In the genomic region with DNA sequence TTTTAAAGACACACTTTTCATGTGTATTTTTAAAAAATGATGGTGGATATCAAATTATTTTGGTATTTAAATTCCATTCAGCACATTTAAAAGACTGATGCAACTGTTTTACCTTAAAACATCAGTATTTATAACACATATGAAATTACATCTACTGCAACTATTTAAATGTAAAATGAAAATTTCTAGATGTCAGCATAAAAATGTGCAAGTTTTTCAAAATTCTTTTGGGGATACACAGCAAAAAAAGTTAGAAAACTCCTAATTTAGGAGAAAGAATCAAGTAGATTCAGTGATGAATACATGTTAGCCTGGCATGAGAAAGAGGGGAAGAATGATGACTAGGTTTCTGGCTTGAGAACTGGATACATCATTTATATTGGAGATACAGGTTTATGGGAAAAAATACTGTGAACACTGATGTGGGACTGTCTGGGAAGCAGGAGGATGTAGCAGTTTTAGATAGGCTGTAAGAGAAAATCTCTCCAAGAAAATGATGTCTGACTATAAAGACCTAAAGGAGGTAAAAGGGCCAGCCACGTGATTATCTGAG, we compare ENCODE assay signal across 20 cellular contexts. TPM values are rescaled to one million over a fixed set of nuclear protein-coding genes. Genes with fewer than 3 reads are reported as not detected.
A peak's percentile ranks its signal among the peaks of the same experiment; 100 is the strongest.
DNase-seq lines count a peak whose midpoint lies in the region; ATAC-seq and TF ChIP-seq lines count a peak whose summit lies in the region.
"Had no signal": no experiment of that assay in that cellular context is flagged by ENCODE, and none has a peak within 500 bp of the region (broad histone marks: within the 10 kb centered on the region; RNA-seq: fewer than 3 reads in every experiment).

No MANE protein-coding gene starts in this region.

- WGBS in esophagus muscularis mucosa: 70% methylated on average over 1 of the region's 1 CpG

- CTCF ChIA-PET in activated CD4-positive, alpha-beta T cell treated with anti-CD3 and anti-CD28 coated beads for 36 hours (lab: Charles Lee): no interaction called here

- ATAC-seq in activated CD4-positive, alpha-beta T cell treated with anti-CD3 and anti-CD28 coated beads for 36 hours: no peak
- ATAC-seq in omental fat pad (ENCODE audit: low FRiP score): peak; percentile 80
- ATAC-seq in HG03175 (IDR thresholded peaks at IDR 0.05; ENCODE audit: unreplicated experiment): no peak
- ATAC-seq in HG03571 (IDR thresholded peaks at IDR 0.05; ENCODE audit: unreplicated experiment): no peak
- no peak for ATAC-seq in GM18511 (IDR thresholded peaks at IDR 0.05; ENCODE audit: unreplicated experiment)
- ATAC-seq: activated naive CD4-positive, alpha-beta T cell treated with anti-CD3 and anti-CD28 coated beads, Interleukin-2, amount 50 U/mL, for 72 hours; left lobe of liver; psoas muscle; stimulated activated naive CD8-positive, alpha-beta T cell treated with anti-CD3 and anti-CD28 coated beads, Interleukin-15, Interleukin-2, amounts not matched to agents 100 U/mL and 50 U/mL, for 24 hours; upper lobe of right lung had no signal

- H3K27me3 Mint-ChIP-seq in activated CD4-positive, alpha-beta T cell treated with anti-CD3 and anti-CD28 coated beads for 36 hours: no peaks in the 10 kb centered on the region

- TF ChIP-seq EP300 in esophagus muscularis mucosa (IDR thresholded peaks at IDR 0.05): no peak

- H3K9me3 ChIP-seq in esophagus muscularis mucosa: no peaks in the 10 kb centered on the region
- H3K9me3 ChIP-seq: psoas muscle, upper lobe of right lung had no signal

- no peak overlapping the region for H3K4me3 ChIP-seq in esophagus muscularis mucosa
- H3K4me3 ChIP-seq: cardiac muscle cell, psoas muscle, upper lobe of right lung had no signal

- peak overlapping the region in 3 of 4 donors; percentile 6 to 74 (median 15) for H3K27ac ChIP-seq in esophagus muscularis mucosa (replicated peaks in 1 of 4)
- H3K27ac ChIP-seq: 22Rv1, cardiac muscle cell, psoas muscle, upper lobe of right lung had no signal

- no peak for TF ChIP-seq POLR2A in esophagus muscularis mucosa (IDR thresholded peaks at IDR 0.05; ENCODE audit: low read depth)

- peaks cover 45 to 85% (median 75%) of the 10 kb centered on the region in 4 donors for H3K4me1 ChIP-seq in esophagus muscularis mucosa

- TF ChIP-seq CTCF in esophagus muscularis mucosa (IDR thresholded peaks at IDR 0.05) (no peak), omental fat pad (IDR thresholded peaks at IDR 0.05) (no peak)

- peaks cover 39% of the 10 kb centered on the region for H3K4me1 Mint-ChIP-seq in activated CD4-positive, alpha-beta T cell treated with anti-CD3 and anti-CD28 coated beads for 36 hours

- intact Hi-C loops in activated CD4-positive, alpha-beta T cell treated with anti-CD3 and anti-CD28 coated beads for 36 hours (cut with DNase I, micrococcal nuclease): loop anchor here in 1 of 2 experiments (5.0 kb wide), 1 partner anchor 95 kb away; no protein-coding TSS in a partner anchor
- intact Hi-C loops in esophagus muscularis mucosa (cut with DNase I): no loop called here

- H3K27me3 ChIP-seq in esophagus muscularis mucosa: no peaks in the 10 kb centered on the region
- H3K27me3 ChIP-seq: cardiac muscle cell, upper lobe of right lung had no signal

- no peaks in the 10 kb centered on the region for H3K36me3 ChIP-seq in esophagus muscularis mucosa
- H3K36me3 ChIP-seq: cardiac muscle cell, upper lobe of right lung had no signal

- H3K36me3 Mint-ChIP-seq in activated CD4-positive, alpha-beta T cell treated with anti-CD3 and anti-CD28 coated beads for 36 hours (ENCODE audit: low read depth): peaks cover 12% of the 10 kb centered on the region

- H3K9me3 Mint-ChIP-seq in activated CD4-positive, alpha-beta T cell treated with anti-CD3 and anti-CD28 coated beads for 36 hours (ENCODE audit: low read depth): no peaks in the 10 kb centered on the region
- H3K9me3 Mint-ChIP-seq: activated naive CD4-positive, alpha-beta T cell treated with anti-CD3 and anti-CD28 coated beads, Interleukin-2, amount 50 U/mL, for 72 hours had no signal

- POLR2A ChIA-PET in activated CD4-positive, alpha-beta T cell treated with anti-CD3 and anti-CD28 coated beads for 36 hours (lab: Charles Lee): interaction anchor here (0.6 kb wide), 1 partner anchor 358 kb away, joined by 6 read pairs; no protein-coding TSS in a partner anchor

- H3K27ac Mint-ChIP-seq in activated CD4-positive, alpha-beta T cell treated with anti-CD3 and anti-CD28 coated beads for 36 hours: peak overlapping the region; percentile 5

- no peak for DNase-seq in activated CD4-positive, alpha-beta T cell treated with anti-CD3 and anti-CD28 coated beads for 36 hours
- DNase-seq in activated CD4-positive, alpha-beta T cell treated with anti-CD3 and anti-CD28 coated beads for 48 hours: no peak
- DNase-seq in M059J (ENCODE audit: low read depth) (peak; percentile 5), esophagus muscularis mucosa (ENCODE audit: extremely low spot score) (no peak), omental fat pad (ENCODE audit: low spot score) (no peak)
- DNase-seq: activated CD8-positive, alpha-beta memory T cell treated with anti-CD3 and anti-CD28 coated beads, Interleukin-2, amount 50 U/mL, for 48 hours; effector memory CD4-positive, alpha-beta T cell; NCI-H1930; psoas muscle; SIG-M5; stimulated activated naive CD8-positive, alpha-beta T cell treated with anti-CD3 and anti-CD28 coated beads, Interleukin-15, Interleukin-2, amounts not matched to agents 100 U/mL and 50 U/mL, for 24 hours; T-helper 2 cell; upper lobe of right lung had no signal

- no peak overlapping the region for H3K4me3 Mint-ChIP-seq in activated CD4-positive, alpha-beta T cell treated with anti-CD3 and anti-CD28 coated beads for 36 hours

RNA-seq across cellular contexts. Expression of a gene that starts 9.2 kb away (rescaled TPM):
- 10 to 100 TPM; 20.2 to 20.9 TPM for total RNA-seq in activated CD4-positive, alpha-beta T cell treated with anti-CD3 and anti-CD28 coated beads for 36 hours
- 12.9 and 22.8 TPM in 2 replicates for total RNA-seq in M059J (2014; rRNA removed; shearing (Covaris generic))
- total RNA-seq in esophagus muscularis mucosa: 10 to 100 TPM; 40.1 to 59.8 (median 46.7) TPM
- total RNA-seq in omental fat pad: 10 to 100 TPM; 31.3 to 53.0 (median 32.2) TPM
